ENCODE assay signal across 8 cellular contexts in genomic region chr6:21587925-21588811, GRCh38. TPM values are rescaled to one million over a fixed set of nuclear protein-coding genes. Genes with fewer than 3 reads are reported as not detected.
DNase-seq lines count a peak whose midpoint lies in the region; ATAC-seq and TF ChIP-seq lines count a peak whose summit lies in the region.

No MANE protein-coding gene starts in this region.

- ATAC-seq in GM18870 (IDR thresholded peaks at IDR 0.05; ENCODE audit: unreplicated experiment) (peak; percentile 22), HG03025 (IDR thresholded peaks at IDR 0.05; ENCODE audit: low FRiP score, unreplicated experiment) (peak; percentile 35)

- H3K9me3 Mint-ChIP-seq in activated CD4-positive, alpha-beta T cell treated with anti-CD3 and anti-CD28 coated beads, Interleukin-2, amount 10 ng/mL, durations not matched to agents 24 days and 14 days = no peaks in the 10 kb centered on the region
- peaks cover 4% of the 10 kb centered on the region for H3K9me3 Mint-ChIP-seq in endodermal cell

- H3K9me3 ChIP-seq in BE2C (no peaks in the 10 kb centered on the region), endodermal cell (ENCODE audit: control insufficient read depth, low read length) (no peaks in the 10 kb centered on the region), mesodermal cell (ENCODE audit: control insufficient read depth, low read length) (no peaks in the 10 kb centered on the region)

- no peaks in the 10 kb centered on the region for H3K36me3 ChIP-seq in BE2C
- H3K36me3 ChIP-seq in endodermal cell (ENCODE audit: control insufficient read depth, insufficient read depth, low read length) = no peaks in the 10 kb centered on the region
- no peaks in the 10 kb centered on the region for H3K36me3 ChIP-seq in mesodermal cell (ENCODE audit: control insufficient read depth, insufficient read depth, low read length)

- intact Hi-C loops in activated CD4-positive, alpha-beta T cell treated with anti-CD3 and anti-CD28 coated beads, Interleukin-2, amount 10 ng/mL, durations not matched to agents 24 days and 14 days (cut with micrococcal nuclease) = loop anchor here (1.0 to 5.0 kb wide), 7 partner anchors 8 to 1296 kb away; partner anchors contain the start of gene E2F3

- H3K4me3 ChIP-seq in BE2C (ENCODE audit: low read depth, low read length) = peak overlapping the region; percentile 86
- H3K4me3 ChIP-seq in endodermal cell (ENCODE audit: low read length) = peak overlapping the region; percentile 95
- peak overlapping the region; percentile 62 for H3K4me3 ChIP-seq in mesodermal cell (ENCODE audit: extremely low read depth, insufficient read depth, low read length, poor library complexity, severe bottlenecking)

- H3K4me3 Mint-ChIP-seq in activated CD4-positive, alpha-beta T cell treated with anti-CD3 and anti-CD28 coated beads, Interleukin-2, amount 10 ng/mL, durations not matched to agents 24 days and 14 days = peak overlapping the region; percentile 95
- H3K4me3 Mint-ChIP-seq in endodermal cell = peak overlapping the region; percentile 82

- H3K27me3 ChIP-seq in BE2C = no peaks in the 10 kb centered on the region
- peaks cover 13% of the 10 kb centered on the region for H3K27me3 ChIP-seq in endodermal cell (ENCODE audit: control insufficient read depth, insufficient read depth, low read length, poor library complexity, severe bottlenecking)

- DNase-seq in BE2C = peak; percentile 79
- DNase-seq in NCI-H2171 (lab: John Stamatoyannopoulos, UW) = peak; percentile 84
- peak; percentile 83 for DNase-seq in activated CD4-positive, alpha-beta T cell treated with anti-CD3 and anti-CD28 coated beads, Interleukin-2, amount 10 ng/mL, durations not matched to agents 24 days and 14 days
- DNase-seq in endodermal cell = peak; percentile 85
- DNase-seq in substantia nigra (lab: John Stamatoyannopoulos, UW) = peak in 30 of 49 donors; percentile 8 to 74 (median 36)

- 0% methylated on average over 17 to 64 of the region's 64 CpGs for WGBS in endodermal cell (ENCODE audit: insufficient coverage in 1 of 2, insufficient read length in 1 of 2), 2 experiments
- WGBS in mesodermal cell (ENCODE audit: insufficient coverage in 2 of 2), 2 experiments = 0 to 1% methylated on average over 43 to 55 of the region's 64 CpGs

- peaks cover 11% of the 10 kb centered on the region for H3K4me1 Mint-ChIP-seq in activated CD4-positive, alpha-beta T cell treated with anti-CD3 and anti-CD28 coated beads, Interleukin-2, amount 10 ng/mL, durations not matched to agents 24 days and 14 days
- peaks cover 11% of the 10 kb centered on the region for H3K4me1 Mint-ChIP-seq in endodermal cell

- peak overlapping the region; percentile 96 for H3K27ac ChIP-seq in endodermal cell (ENCODE audit: low read depth, low read length)
- peak overlapping the region; percentile 87 for H3K27ac ChIP-seq in mesodermal cell (ENCODE audit: low read depth, low read length, severe bottlenecking)
- peak overlapping the region; percentile 12 for H3K27ac ChIP-seq in substantia nigra (ENCODE audit: low read depth, low read length, poor library complexity, severe bottlenecking)

- no peaks in the 10 kb centered on the region for H3K4me1 ChIP-seq in BE2C
- no peaks in the 10 kb centered on the region for H3K4me1 ChIP-seq in endodermal cell (ENCODE audit: control insufficient read depth, insufficient read depth, low read length)
- peaks cover 3% of the 10 kb centered on the region for H3K4me1 ChIP-seq in mesodermal cell (ENCODE audit: control insufficient read depth, insufficient read depth, low read length, poor library complexity, severe bottlenecking)

- H3K36me3 Mint-ChIP-seq in activated CD4-positive, alpha-beta T cell treated with anti-CD3 and anti-CD28 coated beads, Interleukin-2, amount 10 ng/mL, durations not matched to agents 24 days and 14 days (ENCODE audit: low read depth) = no peaks in the 10 kb centered on the region
- no peaks in the 10 kb centered on the region for H3K36me3 Mint-ChIP-seq in endodermal cell (ENCODE audit: low read depth)

- H3K9ac ChIP-seq in endodermal cell (ENCODE audit: extremely low read depth, low read length, poor library complexity, severe bottlenecking) = peak overlapping the region; percentile 56

- TF ChIP-seq CTCF in BE2C (IDR thresholded peaks at IDR 0.05; ENCODE audit: low read depth, low read length) (no peak), endodermal cell (conservative IDR thresholded peaks at IDR 0.05) (no peak)

- peaks cover 45% of the 10 kb centered on the region for H3K27me3 Mint-ChIP-seq in activated CD4-positive, alpha-beta T cell treated with anti-CD3 and anti-CD28 coated beads, Interleukin-2, amount 10 ng/mL, durations not matched to agents 24 days and 14 days
- peaks cover 13% of the 10 kb centered on the region for H3K27me3 Mint-ChIP-seq in endodermal cell (ENCODE audit: insufficient read depth)

- peak overlapping the region; percentile 80 for H3K27ac Mint-ChIP-seq in activated CD4-positive, alpha-beta T cell treated with anti-CD3 and anti-CD28 coated beads, Interleukin-2, amount 10 ng/mL, durations not matched to agents 24 days and 14 days
- H3K27ac Mint-ChIP-seq in endodermal cell = peak overlapping the region; percentile 86

RNA-seq across cellular contexts. Expression of gene SOX4, which starts 5.4 kb away (rescaled TPM):
- polyA plus RNA-seq in BE2C (2012; ENCODE audit: insufficient read depth, insufficient read length, low read depth) = 37.2 TPM
- 0.79 and 0.95 TPM in 2 replicates for total RNA-seq in activated CD4-positive, alpha-beta T cell treated with anti-CD3 and anti-CD28 coated beads, Interleukin-2, amount 10 ng/mL, durations not matched to agents 24 days and 14 days
- total RNA-seq in endodermal cell = 10 to 100 TPM; 95.9 to 96.7 TPM
- polyA plus RNA-seq in endodermal cell (2013, experiment 1 of 2) = 130 TPM
- polyA plus RNA-seq in endodermal cell (2013, experiment 2 of 2) = 129 TPM
- 107 TPM for polyA plus RNA-seq in mesodermal cell (2013, experiment 1 of 2)
- polyA plus RNA-seq in mesodermal cell (2013, experiment 2 of 2) = 90.0 TPM

Comparison
In these comparisons a context has a peak if more than half of its experiments do, and no peak if none do; other contexts are left out.
1. Peak in every context shown above with its lines: DNase-seq, ATAC-seq, H3K4me3 ChIP-seq and H3K27ac ChIP-seq.
2. H3K27ac ChIP-seq: peak in every context shown above with its lines; median percentile 96 in endodermal cell; 87 in mesodermal cell; 12 in substantia nigra.
3. RNA of gene SOX4, which starts 5.4 kb away (total RNA-seq): 95.9 to 96.7 TPM in endodermal cell; 0.79 to 0.95 TPM in activated CD4-positive, alpha-beta T cell treated with anti-CD3 and anti-CD28 coated beads, Interleukin-2, amount 10 ng/mL, durations not matched to agents 24 days and 14 days; every median in the first group is over 10 times any median in the second.